In genomic region chr16:88727871-88728270, GRCh38 we compare ENCODE assay signal across 18 cellular contexts. TPM values are rescaled to one million over a fixed set of nuclear protein-coding genes. Genes with fewer than 3 reads are reported as not detected.
DNase-seq lines count a peak whose midpoint lies in the region; ATAC-seq, FAIRE-seq and TF ChIP-seq lines count a peak whose summit lies in the region.
"Had no signal": no experiment of that assay in that cellular context is flagged by ENCODE, and none has a peak within 500 bp of the region (broad histone marks: within the 10 kb centered on the region; RNA-seq: fewer than 3 reads in every experiment).

No MANE protein-coding gene starts in this region.

- no peak for TF ChIP-seq CTCF in astrocyte of the spinal cord (IDR thresholded peaks at IDR 0.05; ENCODE audit: low read depth, low read length)

- no peak overlapping the region for H3K4me3 ChIP-seq in astrocyte of the spinal cord (ENCODE audit: low read depth, low read length)
- H3K4me3 ChIP-seq: GM12878, ovary, SJSA1, upper lobe of right lung had no signal

- TF ChIP-seq EP300 in Ishikawa (IDR thresholded peaks at IDR 0.05; ENCODE audit: borderline replicate concordance), result no peak

- intact Hi-C loops in Right ventricle myocardium superior (cut with DNase I) (no loop called here), left cardiac atrium (cut with DNase I) (no loop called here)

- no peak for TF ChIP-seq RAD21 in Ishikawa (IDR thresholded peaks at IDR 0.05; ENCODE audit: low read depth)

- FAIRE-seq in urothelium cell line (lab: Jason Lieb, UNC), result no peak
- FAIRE-seq: GM12878 had no signal

- no peak for DNase-seq in Right ventricle myocardium superior
- no peak for DNase-seq in left cardiac atrium
- peak; percentile 70 for DNase-seq in astrocyte of the spinal cord (ENCODE audit: low read depth, low spot score)
- DNase-seq in retina, result peak; percentile 67
- DNase-seq in urothelium cell line (ENCODE audit: low spot score), result no peak
- DNase-seq in effector CD4-positive, alpha-beta T cell, result no peak
- DNase-seq in CD1c-positive myeloid dendritic cell (ENCODE audit: extremely low spot score), result no peak
- DNase-seq: activated naive CD8-positive, alpha-beta T cell treated with anti-CD3 and anti-CD28 coated beads for 36 hours; GF-D8; naive B cell; NCI-H524 treated with DMSO at 0.1 percent for 48 hours; ovary; T-helper 9 cell; upper lobe of right lung had no signal

- peak; percentile 71 for ATAC-seq in Right ventricle myocardium superior (ENCODE audit: poor library complexity)
- ATAC-seq in left cardiac atrium, result no peak
- ATAC-seq: activated CD4-positive, CD25-positive, alpha-beta regulatory T cell treated with anti-CD3 and anti-CD28 coated beads, Interleukin-2, amount 50 U/mL, for 24 hours; GM12878; upper lobe of right lung had no signal

- in situ Hi-C loops in astrocyte of the spinal cord (cut with HindIII; ENCODE audit: low sequenced_read_pairs), result no loop called here

TF ChIP-seq in Ishikawa, 13 proteins besides CTCF, POLR2A, EP300 and RAD21:
- TF ChIP-seq TAF1 (IDR thresholded peaks at IDR 0.05; ENCODE audit: low read depth) (no peak), CREB1 (IDR thresholded peaks at IDR 0.05; ENCODE audit: low read depth) (no peak), YY1 (IDR thresholded peaks at IDR 0.05; ENCODE audit: low read depth) (no peak), USF1 (IDR thresholded peaks at IDR 0.05) (peak; percentile 72; the same call in 1 of the 2 replicates)
- TF ChIP-seq, protein P1, sequence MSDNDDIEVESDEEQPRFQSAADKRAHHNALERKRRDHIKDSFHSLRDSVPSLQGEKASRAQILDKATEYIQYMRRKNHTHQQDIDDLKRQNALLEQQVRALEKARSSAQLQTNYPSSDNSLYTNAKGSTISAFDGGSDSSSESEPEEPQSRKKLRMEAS (IDR thresholded peaks at IDR 0.05), result peak; percentile 70; the same call in 1 of the 2 replicates

RNA-seq across cellular contexts. Expression of gene CTU2, which starts 21.6 kb away (rescaled TPM):
- total RNA-seq in Right ventricle myocardium superior, result 13.4 TPM
- total RNA-seq in left cardiac atrium, result 10 to 100 TPM; 12.8 to 18.4 TPM

RNA-seq across cellular contexts. Expression of gene RNF166, which starts 21.7 kb away (rescaled TPM):
- total RNA-seq in Right ventricle myocardium superior, result 14.6 TPM
- 10 to 100 TPM; 18.3 to 20.1 TPM for total RNA-seq in left cardiac atrium

RNA-seq across cellular contexts. Expression of gene SNAI3, which starts 41.6 kb away (rescaled TPM):
- total RNA-seq in Right ventricle myocardium superior (3.0 TPM), left cardiac atrium (1 to 10 TPM in 1 of 2 donors, under 1 TPM in 1; 0.55 to 2.7 TPM)

RNA-seq across cellular contexts. Expression of gene PIEZO1, which starts 57.1 kb away (rescaled TPM):
- total RNA-seq in Right ventricle myocardium superior (15.9 TPM), left cardiac atrium (10 to 100 TPM; 50.6 to 63.6 TPM)

Comparison
In these comparisons a context has a peak if more than half of its experiments do, and no peak if none do; other contexts are left out.
1. DNase-seq: peak in astrocyte of the spinal cord (single experiment) and retina (single experiment); none in Right ventricle myocardium superior (single experiment), left cardiac atrium (single experiment), urothelium cell line (single experiment), effector CD4-positive, alpha-beta T cell (single experiment) and CD1c-positive myeloid dendritic cell (single experiment).